In genomic region chr22:38843716-38844660, GRCh38 we compare ENCODE assay signal across 8 cellular contexts. TPM values are rescaled to one million over a fixed set of nuclear protein-coding genes. Genes with fewer than 3 reads are reported as not detected.
DNase-seq lines count a peak whose midpoint lies in the region; ATAC-seq and TF ChIP-seq lines count a peak whose summit lies in the region.

Gene NPTXR, minus strand, starts transcription at chr22:38844028.

- H3K4me1 ChIP-seq in fibroblast of lung (ENCODE audit: control insufficient read depth, extremely low read depth, insufficient read depth, low read length), result no peaks in the 10 kb centered on the region
- H3K4me1 ChIP-seq in naive thymus-derived CD4-positive, alpha-beta T cell (ENCODE audit: control insufficient read depth in 2 of 2, insufficient read depth in 2 of 2, low read length in 2 of 2), result peaks cover 0 to 14% of the 10 kb centered on the region in 2 donors
- H3K4me1 ChIP-seq in upper lobe of right lung, result no peaks in the 10 kb centered on the region

- POLR2A ChIA-PET in naive thymus-derived CD4-positive, alpha-beta T cell (lab: Charles Lee), result interaction anchor here (0.5 to 5.4 kb wide), 14 partner anchors 18 to 162 kb away, joined by 3 to 35 read pairs (median 4); partner anchors contain the start of genes GTPBP1 and TOMM22

- TF ChIP-seq CTCF in fibroblast of lung (conservative IDR thresholded peaks at IDR 0.05 in 1 of 2, IDR thresholded peaks at IDR 0.05 in 1 of 2; ENCODE audit: low read depth in 1 of 2, low read length in 2 of 2) (no peak), upper lobe of right lung (IDR thresholded peaks at IDR 0.05) (no peak)

- H3K79me2 ChIP-seq in fibroblast of lung (ENCODE audit: control insufficient read depth, insufficient read depth, low read length), result no peaks in the 10 kb centered on the region

- no peak within 1 kb of the TSS for H2AFZ ChIP-seq in fibroblast of lung (ENCODE audit: low read length)

- no peaks in the 10 kb centered on the region for H3K36me3 ChIP-seq in fibroblast of lung (ENCODE audit: control insufficient read depth, insufficient read depth, low read length)
- H3K36me3 ChIP-seq in naive thymus-derived CD4-positive, alpha-beta T cell (ENCODE audit: control insufficient read depth in 2 of 3, insufficient read depth in 3 of 3, low read length in 3 of 3), result no peaks in the 10 kb centered on the region
- no peaks in the 10 kb centered on the region for H3K36me3 ChIP-seq in upper lobe of right lung

- H3K9me3 Mint-ChIP-seq in activated T-helper 1 cell treated with anti-CD3 and anti-CD28 coated beads, Interleukin-12 subunit alpha, Interleukin-12 subunit beta, Interleukin-2, Interleukin-4 antibody, amounts not matched to agents 30 ng/mL and 10 ng/mL and 1 ng/mL, durations not matched to agents 14 hours and 24 hours and 36 hours, result no peaks in the 10 kb centered on the region
- H3K9me3 Mint-ChIP-seq in naive thymus-derived CD4-positive, alpha-beta T cell, result peaks cover 0 to 3% (median 0%) of the 10 kb centered on the region in 11 donors

- H3K27ac Mint-ChIP-seq in activated T-helper 1 cell treated with anti-CD3 and anti-CD28 coated beads, Interleukin-12 subunit alpha, Interleukin-12 subunit beta, Interleukin-2, Interleukin-4 antibody, amounts not matched to agents 30 ng/mL and 10 ng/mL and 1 ng/mL, durations not matched to agents 14 hours and 24 hours and 36 hours, result no peak within 1 kb of the TSS
- peak within 1 kb of the TSS in 6 of 9 donors; percentile 38 to 86 (median 62) for H3K27ac Mint-ChIP-seq in naive thymus-derived CD4-positive, alpha-beta T cell

- peak; percentile 73 for ATAC-seq in naive thymus-derived CD4-positive, alpha-beta T cell
- ATAC-seq in upper lobe of right lung (peak; percentile 75), HG03025 (IDR thresholded peaks at IDR 0.05; ENCODE audit: low FRiP score, unreplicated experiment) (no peak)

- no peaks in the 10 kb centered on the region for H3K36me3 Mint-ChIP-seq in activated T-helper 1 cell treated with anti-CD3 and anti-CD28 coated beads, Interleukin-12 subunit alpha, Interleukin-12 subunit beta, Interleukin-2, Interleukin-4 antibody, amounts not matched to agents 30 ng/mL and 10 ng/mL and 1 ng/mL, durations not matched to agents 14 hours and 24 hours and 36 hours (ENCODE audit: low read depth)
- peaks cover 0 to 5% (median 0%) of the 10 kb centered on the region in 5 donors for H3K36me3 Mint-ChIP-seq in naive thymus-derived CD4-positive, alpha-beta T cell

- H3K27ac ChIP-seq in fibroblast of lung (ENCODE audit: insufficient read depth, low read length), result no peak within 1 kb of the TSS
- H3K27ac ChIP-seq in naive thymus-derived CD4-positive, alpha-beta T cell (ENCODE audit: low read depth, low read length), result no peak within 1 kb of the TSS
- H3K27ac ChIP-seq in upper lobe of right lung, result no peak within 1 kb of the TSS

- peaks cover 6% of the 10 kb centered on the region for H3K4me1 Mint-ChIP-seq in activated T-helper 1 cell treated with anti-CD3 and anti-CD28 coated beads, Interleukin-12 subunit alpha, Interleukin-12 subunit beta, Interleukin-2, Interleukin-4 antibody, amounts not matched to agents 30 ng/mL and 10 ng/mL and 1 ng/mL, durations not matched to agents 14 hours and 24 hours and 36 hours (ENCODE audit: low read depth)
- peaks cover 9 to 40% (median 31%) of the 10 kb centered on the region in 7 donors for H3K4me1 Mint-ChIP-seq in naive thymus-derived CD4-positive, alpha-beta T cell

- peak within 1 kb of the TSS in 2 of 4 experiments; percentile 16 to 28 for H3K4me3 ChIP-seq in fibroblast of lung (replicated peaks in 1 of 4; ENCODE audit: control extremely low read depth in 1 of 4, insufficient read depth in 1 of 4, low read depth in 3 of 4, low read length in 4 of 4)
- H3K4me3 ChIP-seq in naive thymus-derived CD4-positive, alpha-beta T cell (ENCODE audit: low read length), result peak within 1 kb of the TSS; percentile 50
- H3K4me3 ChIP-seq in upper lobe of right lung, result peak within 1 kb of the TSS; percentile 44

- intact Hi-C loops in activated T-helper 1 cell treated with anti-CD3 and anti-CD28 coated beads, Interleukin-12 subunit alpha, Interleukin-12 subunit beta, Interleukin-2, Interleukin-4 antibody, amounts not matched to agents 30 ng/mL and 10 ng/mL and 1 ng/mL, durations not matched to agents 14 hours and 24 hours and 36 hours (cut with micrococcal nuclease), result loop anchor here (2.0 kb wide), 1 partner anchor 85 kb away; no protein-coding TSS in a partner anchor
- intact Hi-C loops in naive thymus-derived CD4-positive, alpha-beta T cell (cut with micrococcal nuclease), result loop anchor here (1.0 to 5.0 kb wide), 8 partner anchors 46 to 139 kb away; partner anchors contain the start of genes DNAL4 (in 1 of the 2), GTPBP1 (in 1 of the 2) and SUN2 (in 1 of the 2)
- intact Hi-C loops in upper lobe of right lung (cut with DNase I), result no loop called here

- no peak within 1 kb of the TSS for H3K4me2 ChIP-seq in fibroblast of lung (ENCODE audit: extremely low read depth, insufficient read depth, low read length)

- H3K4me3 Mint-ChIP-seq in activated T-helper 1 cell treated with anti-CD3 and anti-CD28 coated beads, Interleukin-12 subunit alpha, Interleukin-12 subunit beta, Interleukin-2, Interleukin-4 antibody, amounts not matched to agents 30 ng/mL and 10 ng/mL and 1 ng/mL, durations not matched to agents 14 hours and 24 hours and 36 hours, result peak within 1 kb of the TSS; percentile 79
- peak within 1 kb of the TSS; percentile 75 to 90 (median 86) for H3K4me3 Mint-ChIP-seq in naive thymus-derived CD4-positive, alpha-beta T cell

- peaks cover 57% of the 10 kb centered on the region for H3K27me3 Mint-ChIP-seq in activated T-helper 1 cell treated with anti-CD3 and anti-CD28 coated beads, Interleukin-12 subunit alpha, Interleukin-12 subunit beta, Interleukin-2, Interleukin-4 antibody, amounts not matched to agents 30 ng/mL and 10 ng/mL and 1 ng/mL, durations not matched to agents 14 hours and 24 hours and 36 hours (ENCODE audit: insufficient read depth)
- peaks cover 0 to 72% (median 0%) of the 10 kb centered on the region in 5 donors for H3K27me3 Mint-ChIP-seq in naive thymus-derived CD4-positive, alpha-beta T cell

- no peak within 1 kb of the TSS for H3K9ac ChIP-seq in fibroblast of lung (ENCODE audit: insufficient read depth, low read length)

- H3K9me3 ChIP-seq in fibroblast of lung (ENCODE audit: control insufficient read depth, insufficient read depth, low read depth, low read length) (no peaks in the 10 kb centered on the region), upper lobe of right lung (no peaks in the 10 kb centered on the region)
- no peaks in the 10 kb centered on the region for H3K9me3 ChIP-seq in naive thymus-derived CD4-positive, alpha-beta T cell (ENCODE audit: control insufficient read depth in 2 of 3, low read length in 3 of 3)

- CTCF ChIA-PET in naive thymus-derived CD4-positive, alpha-beta T cell (lab: Charles Lee), result interaction anchor here (1.0 to 3.2 kb wide), 5 partner anchors 46 to 119 kb away, joined by 3 to 14 read pairs (median 4); no protein-coding TSS in a partner anchor

- H3K27me3 ChIP-seq in fibroblast of lung (ENCODE audit: control insufficient read depth, insufficient read depth, low read length) (peaks cover 33% of the 10 kb centered on the region), upper lobe of right lung (peaks cover 24% of the 10 kb centered on the region)
- H3K27me3 ChIP-seq in naive thymus-derived CD4-positive, alpha-beta T cell (ENCODE audit: control insufficient read depth in 2 of 2, insufficient read depth in 2 of 2, low read length in 2 of 2), result no peaks in the 10 kb centered on the region

- no peaks in the 10 kb centered on the region for H4K20me1 ChIP-seq in fibroblast of lung (ENCODE audit: control insufficient read depth, extremely low read depth, insufficient read depth, low read length)

- DNase-seq in DMS153 treated with DMSO at 0.1 percent for 48 hours (lab: John Stamatoyannopoulos, UW; ENCODE audit: unreplicated experiment), result peak; percentile 20
- DNase-seq in DMS153 (lab: John Stamatoyannopoulos, UW), result no peak
- DNase-seq in NCI-H69 (lab: John Stamatoyannopoulos, UW), result peak; percentile 90
- DNase-seq in activated T-helper 1 cell treated with anti-CD3 and anti-CD28 coated beads, Interleukin-12 subunit alpha, Interleukin-12 subunit beta, Interleukin-2, Interleukin-4 antibody, amounts not matched to agents 30 ng/mL and 10 ng/mL and 1 ng/mL, durations not matched to agents 14 hours and 24 hours and 36 hours (ENCODE audit: low spot score), result no peak
- peak; percentile 34 to 50 for DNase-seq in fibroblast of lung (ENCODE audit: low read depth in 2 of 2)
- DNase-seq in naive thymus-derived CD4-positive, alpha-beta T cell, result peak in 8 of 9 donors; percentile 21 to 55 (median 40)
- no peak for DNase-seq in upper lobe of right lung

RNA-seq across cellular contexts. Expression of gene NPTXR, which starts in this region (rescaled TPM):
- 1.2 and 1.3 TPM in 2 replicates for total RNA-seq in activated T-helper 1 cell treated with anti-CD3 and anti-CD28 coated beads, Interleukin-12 subunit alpha, Interleukin-12 subunit beta, Interleukin-2, Interleukin-4 antibody, amounts not matched to agents 30 ng/mL and 10 ng/mL and 1 ng/mL, durations not matched to agents 14 hours and 24 hours and 36 hours
- 1.0 and 2.0 TPM in 2 replicates for total RNA-seq in fibroblast of lung
- 0.84 and 1.0 TPM in 2 replicates for polyA plus RNA-seq in fibroblast of lung
- 1.2 and 1.4 TPM in 2 replicates for polyA plus RNA-seq in fibroblast of lung (2012)
- polyA minus RNA-seq in fibroblast of lung (ENCODE audit: low replicate concordance), result 2.9 and 3.9 TPM in 2 replicates
- total RNA-seq in naive thymus-derived CD4-positive, alpha-beta T cell, result 10 to 100 TPM in 2 of 5 experiments, 1 to 10 TPM in 2, under 1 TPM in 1; 0.85 to 12.9 (median 7.8) TPM
- polyA plus RNA-seq in naive thymus-derived CD4-positive, alpha-beta T cell, result 1 to 10 TPM; 1.1 to 1.4 TPM
- total RNA-seq in upper lobe of right lung, result 6.3 TPM

Comparison
In these comparisons a context has a peak if more than half of its experiments do, and no peak if none do; other contexts are left out.
1. DNase-seq: peak in DMS153 treated with DMSO at 0.1 percent for 48 hours (single experiment), NCI-H69 (single experiment), fibroblast of lung (2 of 2) and naive thymus-derived CD4-positive, alpha-beta T cell (8 of 9); none in DMS153 (single experiment), activated T-helper 1 cell treated with anti-CD3 and anti-CD28 coated beads, Interleukin-12 subunit alpha, Interleukin-12 subunit beta, Interleukin-2, Interleukin-4 antibody, amounts not matched to agents 30 ng/mL and 10 ng/mL and 1 ng/mL, durations not matched to agents 14 hours and 24 hours and 36 hours (single experiment) and upper lobe of right lung (single experiment).